ENCODE assay signal across 14 cellular contexts in genomic region chr12:26636710-26637328, GRCh38.
DNase-seq lines count a peak whose midpoint lies in the region; ATAC-seq and TF ChIP-seq lines count a peak whose summit lies in the region.
"Had no signal": no experiment of that assay in that cellular context is flagged by ENCODE, and none has a peak within 500 bp of the region (broad histone marks: within the 10 kb centered on the region; RNA-seq: fewer than 3 reads in every experiment).

No MANE protein-coding gene starts in this region.

- DNase-seq in ACHN (peak; percentile 92), M059J (ENCODE audit: low read depth) (peak; percentile 85), mammary epithelial cell (peak; percentile 51), kidney tubule cell (ENCODE audit: low spot score) (peak; percentile 78), aorta (no peak), head of caudate nucleus (no peak)
- DNase-seq in activated naive CD4-positive, alpha-beta T cell treated with anti-CD3 and anti-CD28 coated beads, Interleukin-2, amount 50 U/mL, for 72 hours (ENCODE audit: low spot score in 2 of 2), result no peak
- DNase-seq: activated CD4-positive, alpha-beta T cell treated with anti-CD3 and anti-CD28 coated beads for 36 hours; activated effector memory CD4-positive, alpha-beta T cell treated with Interleukin-2 at 50 U/mL for 16 hours; heart right ventricle; NCI-H1092; NCI-H748 treated with DMSO at 0.1 percent for 48 hours had no signal

- H3K4me1 ChIP-seq in mammary epithelial cell (ENCODE audit: insufficient read depth, low read length) (peaks cover 22% of the 10 kb centered on the region), aorta (ENCODE audit: control insufficient read depth in 1 of 2, insufficient read depth in 2 of 2, low read length in 2 of 2) (no peaks in the 10 kb centered on the region)
- H3K4me1 ChIP-seq: heart right ventricle had no signal

- no peaks in the 10 kb centered on the region for H3K27me3 ChIP-seq in mammary epithelial cell (ENCODE audit: insufficient read depth, low read length)
- H3K27me3 ChIP-seq in aorta (ENCODE audit: control insufficient read depth in 1 of 2, insufficient read depth in 2 of 2, low read length in 1 of 2), result no peaks in the 10 kb centered on the region
- H3K27me3 ChIP-seq: heart right ventricle had no signal

- in situ Hi-C loops in ACHN (cut with HindIII; ENCODE audit: low pct_ligation_motif_present, low pct_unique_long_range_greater_than_20kb, low sequenced_read_pairs) (no loop called here), mammary epithelial cell (cut with MboI; ENCODE audit: low sequenced_read_pairs in 2 of 2) (loop anchor here in 1 of 2 donors (25.0 kb wide), 1 partner anchor 525 kb away; no protein-coding TSS in a partner anchor)

- no peak overlapping the region for H3K27ac Mint-ChIP-seq in activated naive CD4-positive, alpha-beta T cell treated with anti-CD3 and anti-CD28 coated beads, Interleukin-2, amount 50 U/mL, for 72 hours
- H3K27ac Mint-ChIP-seq: activated CD4-positive, alpha-beta T cell treated with anti-CD3 and anti-CD28 coated beads for 36 hours had no signal

- no TSS peak for BruUV-seq in mammary epithelial cell (replicated peaks; lab: Mats Ljungman, UMichigan)

- no peaks in the 10 kb centered on the region for H3K9me3 ChIP-seq in mammary epithelial cell (replicated peaks; ENCODE audit: insufficient read depth, low read length)
- no peaks in the 10 kb centered on the region for H3K9me3 ChIP-seq in aorta (ENCODE audit: control insufficient read depth, low read length)
- H3K9me3 ChIP-seq: heart right ventricle had no signal

- peak overlapping the region; percentile 7 for H3K4me2 ChIP-seq in mammary epithelial cell (ENCODE audit: insufficient read depth, low read depth, low read length)

- WGBS in mammary epithelial cell (ENCODE audit: low coverage, missing lambda C conversion rate), result 67% methylated on average over 2 of the region's 2 CpGs
- WGBS in aorta, 2 donors, result 36 to 42% methylated on average over 2 of the region's 2 CpGs

- H3K27ac ChIP-seq in mammary epithelial cell (ENCODE audit: insufficient read depth, low read depth, low read length), result peak overlapping the region; percentile 19
- no peak overlapping the region for H3K27ac ChIP-seq in aorta (ENCODE audit: low read depth in 1 of 2, low read length in 2 of 2)
- H3K27ac ChIP-seq: heart right ventricle had no signal

- H3K9ac ChIP-seq in mammary epithelial cell (ENCODE audit: insufficient read depth, low read length), result no peak overlapping the region

- no peak for ATAC-seq in activated naive CD4-positive, alpha-beta T cell treated with anti-CD3 and anti-CD28 coated beads, Interleukin-2, amount 50 U/mL, for 72 hours
- ATAC-seq in aorta (ENCODE audit: low FRiP score), result no peak
- ATAC-seq in HG03045 (IDR thresholded peaks at IDR 0.05; ENCODE audit: unreplicated experiment), result no peak
- ATAC-seq: activated CD4-positive, alpha-beta T cell treated with anti-CD3 and anti-CD28 coated beads for 36 hours; heart right ventricle had no signal

- TF ChIP-seq CTCF in mammary epithelial cell (conservative IDR thresholded peaks at IDR 0.05 in 1 of 2, IDR thresholded peaks at IDR 0.05 in 1 of 2; ENCODE audit: extremely low read depth in 1 of 2, insufficient read depth in 1 of 2, low read depth in 1 of 2, low read length in 2 of 2), result no peak

- H3K36me3 ChIP-seq in mammary epithelial cell (ENCODE audit: insufficient read depth, low read length) (no peaks in the 10 kb centered on the region), aorta (ENCODE audit: control insufficient read depth in 1 of 2, insufficient read depth in 2 of 2, low read length in 1 of 2) (no peaks in the 10 kb centered on the region)

- intact Hi-C loops in mammary epithelial cell (cut with micrococcal nuclease), result no loop called here
- intact Hi-C loops in aorta (cut with DNase I), result no loop called here
- intact Hi-C loops in head of caudate nucleus (cut with DNase I), result no loop called here

- H3K4me3 ChIP-seq in mammary epithelial cell (replicated peaks in 1 of 3; ENCODE audit: insufficient read depth in 1 of 3, low read depth in 2 of 3, low read length in 3 of 3) (no peak overlapping the region), aorta (ENCODE audit: low read length in 2 of 2) (no peak overlapping the region)
- H3K4me3 ChIP-seq: heart right ventricle had no signal

- CTCF ChIA-PET in mammary epithelial cell (lab: Charles Lee; ENCODE audit: low non-redundant PET), result interaction anchor here (0.7 to 0.8 kb wide), 2 partner anchors 234 to 538 kb away, joined by 3 to 4 read pairs; no protein-coding TSS in a partner anchor

- H3K9me3 Mint-ChIP-seq in activated naive CD4-positive, alpha-beta T cell treated with anti-CD3 and anti-CD28 coated beads, Interleukin-2, amount 50 U/mL, for 72 hours, result no peaks in the 10 kb centered on the region
- H3K9me3 Mint-ChIP-seq: memory B cell had no signal

- H2AFZ ChIP-seq in mammary epithelial cell (ENCODE audit: low read depth, low read length), result no peak overlapping the region

- H3K79me2 ChIP-seq in mammary epithelial cell (ENCODE audit: insufficient read depth, low read length), result no peaks in the 10 kb centered on the region

- H4K20me1 ChIP-seq in mammary epithelial cell (ENCODE audit: insufficient read depth, low read length), result no peaks in the 10 kb centered on the region

- dilution Hi-C loops in mammary epithelial cell (cut with HindIII; ENCODE audit: low sequenced_read_pairs), result no loop called here

- H3K36me3 Mint-ChIP-seq in activated naive CD4-positive, alpha-beta T cell treated with anti-CD3 and anti-CD28 coated beads, Interleukin-2, amount 50 U/mL, for 72 hours, result peaks cover 0 to 5% of the 10 kb centered on the region in 2 donors

Comparison
In these comparisons a context has a peak if more than half of its experiments do, and no peak if none do; other contexts are left out.
1. DNase-seq: peak in ACHN (single experiment), M059J (single experiment), mammary epithelial cell (single experiment) and kidney tubule cell (single experiment); none in activated naive CD4-positive, alpha-beta T cell treated with anti-CD3 and anti-CD28 coated beads, Interleukin-2, amount 50 U/mL, for 72 hours (0 of 2), aorta (0 of 2) and head of caudate nucleus (0 of 42).